In the genomic region with DNA sequence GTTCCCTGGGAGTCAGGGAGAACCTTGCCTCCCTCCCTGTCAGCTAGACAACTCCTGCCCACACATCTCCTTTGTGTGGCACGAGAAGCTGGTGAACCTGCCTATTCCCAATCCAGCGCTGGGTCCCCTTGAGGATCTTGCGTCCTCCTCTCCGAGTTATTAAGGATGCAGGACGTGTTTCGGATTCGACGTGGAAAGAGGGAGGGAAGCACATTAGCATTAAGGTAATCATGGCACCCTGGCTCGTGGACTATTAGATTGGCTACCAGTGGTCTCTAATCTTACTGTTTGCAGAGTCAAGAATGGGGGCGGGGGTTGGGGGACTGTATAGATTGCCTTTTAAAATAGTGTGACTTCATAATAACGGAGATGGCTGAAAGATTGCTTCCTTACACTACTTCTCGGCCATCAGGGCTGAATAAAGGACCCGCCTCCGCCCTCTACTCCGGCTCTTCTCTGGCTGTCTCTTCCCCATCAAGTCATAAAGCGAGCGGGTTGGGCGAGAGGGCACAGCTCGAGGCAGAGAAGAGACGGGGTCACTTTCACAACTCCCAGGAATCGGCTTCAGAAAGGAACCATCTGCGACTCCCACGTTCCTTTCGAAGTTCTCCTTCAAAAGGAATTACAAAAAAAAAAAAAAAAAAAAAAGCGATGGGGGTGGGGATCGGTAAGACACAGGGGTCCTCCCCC, we compare ENCODE assay signal across 9 cellular contexts. TPM values are rescaled to one million over a fixed set of nuclear protein-coding genes. Genes with fewer than 3 reads are reported as not detected.
DNase-seq lines count a peak whose midpoint lies in the region; ATAC-seq and TF ChIP-seq lines count a peak whose summit lies in the region.
"Had no signal": no experiment of that assay in that cellular context is flagged by ENCODE, and none has a peak within 500 bp of the region (broad histone marks: within the 10 kb centered on the region; RNA-seq: fewer than 3 reads in every experiment).

No MANE protein-coding gene starts in this region.

- H3K27me3 ChIP-seq in cardiac muscle cell, result peaks cover 94% of the 10 kb centered on the region
- H3K27me3 ChIP-seq in brain microvascular endothelial cell (replicated peaks), result peaks cover 13% of the 10 kb centered on the region
- peaks cover 72% of the 10 kb centered on the region for H3K27me3 ChIP-seq in transverse colon

- no peak for TF ChIP-seq POLR2A in transverse colon (IDR thresholded peaks at IDR 0.05)

- H3K36me3 ChIP-seq in cardiac muscle cell (no peaks in the 10 kb centered on the region), brain microvascular endothelial cell (replicated peaks) (no peaks in the 10 kb centered on the region), mesodermal cell (ENCODE audit: control insufficient read depth, insufficient read depth, low read length) (no peaks in the 10 kb centered on the region), transverse colon (no peaks in the 10 kb centered on the region)

- peak overlapping the region; percentile 41 for H3K4me3 ChIP-seq in cardiac muscle cell
- peak overlapping the region; percentile 36 for H3K4me3 ChIP-seq in brain microvascular endothelial cell (ENCODE audit: low read depth, low read length)
- peak overlapping the region; percentile 46 for H3K4me3 ChIP-seq in mesodermal cell (ENCODE audit: extremely low read depth, insufficient read depth, low read length, poor library complexity, severe bottlenecking)
- H3K4me3 ChIP-seq in transverse colon, result peak overlapping the region in 3 of 4 donors; percentile 35 to 58 (median 49)

- WGBS in mesodermal cell (ENCODE audit: insufficient coverage in 2 of 2), 2 experiments, result 3 to 8% methylated on average over 5 of the region's 26 CpGs
- WGBS in transverse colon (ENCODE audit: low coverage in 1 of 2), 2 donors, result 0 to 9% methylated on average over 6 to 26 of the region's 26 CpGs

- in situ Hi-C loops in brain microvascular endothelial cell (cut with HindIII; ENCODE audit: low pct_ligation_motif_present, low sequenced_read_pairs), result no loop called here
- in situ Hi-C loops in transverse colon (cut with MboI; ENCODE audit: low pct_ligation_motif_present in 1 of 4, low pct_unique_long_range_greater_than_20kb in 1 of 4, low sequenced_read_pairs in 3 of 4), result no loop called here

- H3K9me3 ChIP-seq in cardiac muscle cell (ENCODE audit: low read depth) (no peaks in the 10 kb centered on the region), mesodermal cell (ENCODE audit: control insufficient read depth, low read length) (no peaks in the 10 kb centered on the region), transverse colon (no peaks in the 10 kb centered on the region)

- DNase-seq in cardiac muscle cell (ENCODE audit: low read depth in 1 of 2, low spot score in 1 of 2), result peak; percentile 3
- DNase-seq in Right ventricle myocardium superior, result no peak
- DNase-seq in brain microvascular endothelial cell, result no peak
- no peak for DNase-seq in transverse colon
- no peak for DNase-seq in cerebellar cortex (ENCODE audit: low spot score)
- DNase-seq: NCI-H2107 had no signal

- intact Hi-C loops in Right ventricle myocardium superior (cut with DNase I) (no loop called here), transverse colon (cut with DNase I; ENCODE audit: low total_unique reads) (no loop called here)

- no peak for TF ChIP-seq EP300 in transverse colon (IDR thresholded peaks at IDR 0.05; ENCODE audit: low read depth)

- H3K4me1 ChIP-seq in cardiac muscle cell (ENCODE audit: low read depth) (peaks cover 3% of the 10 kb centered on the region), mesodermal cell (ENCODE audit: control insufficient read depth, insufficient read depth, low read length, poor library complexity, severe bottlenecking) (peaks cover 11% of the 10 kb centered on the region), transverse colon (peaks cover 0 to 21% (median 14%) of the 10 kb centered on the region in 4 donors)

- TF ChIP-seq CTCF in cardiac muscle cell (IDR thresholded peaks at IDR 0.05; ENCODE audit: low read depth, low read length) (no peak), brain microvascular endothelial cell (IDR thresholded peaks at IDR 0.05; ENCODE audit: low read depth, low read length, missing control alignments) (no peak), transverse colon (IDR thresholded peaks at IDR 0.05) (no peak)

- no peak for ATAC-seq in Right ventricle myocardium superior (ENCODE audit: poor library complexity)
- ATAC-seq in HG02973 (IDR thresholded peaks at IDR 0.05; ENCODE audit: unreplicated experiment), result no peak
- ATAC-seq in GM18519 (IDR thresholded peaks at IDR 0.05; ENCODE audit: low FRiP score, unreplicated experiment), result no peak

- H3K27ac ChIP-seq in cardiac muscle cell (no peak overlapping the region), brain microvascular endothelial cell (no peak overlapping the region), mesodermal cell (ENCODE audit: low read depth, low read length, severe bottlenecking) (no peak overlapping the region), transverse colon (no peak overlapping the region)

RNA-seq across cellular contexts. Expression of a gene that starts 1.7 kb away (rescaled TPM):
- total RNA-seq in cardiac muscle cell (0.07 and 0.09 TPM in 2 replicates), Right ventricle myocardium superior (3.0 TPM), transverse colon (1 to 10 TPM in 1 of 4 donors, under 1 TPM in 1, not detected in 2; 0.32 to 1.1 TPM)
- 0.71 TPM in 1 of 2 replicates, not detected in the other for polyA plus RNA-seq in cardiac muscle cell
- 0.15 TPM for polyA plus RNA-seq in mesodermal cell (2013, experiment 1 of 2)
- 0.15 TPM for polyA plus RNA-seq in mesodermal cell (2013, experiment 2 of 2)

Comparison
In these comparisons a context has a peak if more than half of its experiments do, and no peak if none do; other contexts are left out.
1. DNase-seq: peak in cardiac muscle cell (2 of 2); none in Right ventricle myocardium superior (single experiment), brain microvascular endothelial cell (single experiment), transverse colon (single experiment) and cerebellar cortex (single experiment).
2. Peak in every context shown above with its lines, with median percentiles within 50 percentile points of each other: H3K4me3 ChIP-seq.